21 cellular contexts compared by ENCODE assay signal in the genomic region with DNA sequence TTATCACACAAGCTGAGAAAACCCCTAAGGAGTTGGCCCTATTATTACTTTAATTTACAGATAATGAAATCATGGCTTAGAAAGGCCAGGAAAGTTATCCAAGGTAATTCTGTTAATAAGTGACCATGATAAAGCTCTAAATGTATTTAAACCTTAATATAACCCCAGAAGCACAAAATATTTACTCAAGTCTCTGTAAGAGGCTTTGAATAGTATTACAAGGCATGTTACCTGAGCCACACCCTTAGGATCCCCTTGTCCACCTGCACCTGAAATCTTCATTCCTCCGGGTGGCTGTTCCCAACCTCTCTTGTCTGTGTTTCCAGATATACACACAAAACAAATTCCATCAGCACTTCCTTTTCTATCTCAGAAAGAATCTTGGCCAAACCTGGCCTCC.
DNase-seq lines count a peak whose midpoint lies in the region; ATAC-seq and TF ChIP-seq lines count a peak whose summit lies in the region.
"Had no signal": no experiment of that assay in that cellular context is flagged by ENCODE, and none has a peak within 500 bp of the region (broad histone marks: within the 10 kb centered on the region; RNA-seq: fewer than 3 reads in every experiment).

No MANE protein-coding gene starts in this region.

- no peaks in the 10 kb centered on the region for H3K9me3 ChIP-seq in cardiac muscle cell (ENCODE audit: low read depth)
- H3K9me3 ChIP-seq in left lung: no peaks in the 10 kb centered on the region
- H3K9me3 ChIP-seq in upper lobe of right lung: no peaks in the 10 kb centered on the region
- H3K9me3 ChIP-seq: A549; BLaER1 treated with 17β-estradiol and CSF1 and Interleukin-3, amounts not matched to agents 10 nM and 100 nM had no signal

- H3K27ac ChIP-seq in cardiac muscle cell (peak overlapping the region; percentile 46), left lung (no peak overlapping the region), upper lobe of right lung (no peak overlapping the region)
- H3K27ac ChIP-seq: 22Rv1; A549; BLaER1 treated with 17β-estradiol and CSF1 and Interleukin-3, amounts not matched to agents 10 nM and 100 nM; C4-2B had no signal

- peaks cover 14% of the 10 kb centered on the region for H3K4me1 ChIP-seq in cardiac muscle cell (ENCODE audit: low read depth)
- H3K4me1 ChIP-seq in left lung: no peaks in the 10 kb centered on the region
- H3K4me1 ChIP-seq in upper lobe of right lung: no peaks in the 10 kb centered on the region
- H3K4me1 ChIP-seq: A549 had no signal

- TF ChIP-seq CTCF in cardiac muscle cell (IDR thresholded peaks at IDR 0.05; ENCODE audit: low read depth, low read length) (no peak), left lung (IDR thresholded peaks at IDR 0.05) (no peak), upper lobe of right lung (IDR thresholded peaks at IDR 0.05) (no peak)

- DNase-seq in cardiac muscle cell (ENCODE audit: low read depth in 1 of 2, low spot score in 1 of 2): no peak
- DNase-seq in Right ventricle myocardium inferior (ENCODE audit: missing footprints): no peak
- peak in 1 of 2 donors; percentile 31 for DNase-seq in left lung
- no peak for DNase-seq in upper lobe of right lung
- no peak for DNase-seq in NCI-H1417 (lab: John Stamatoyannopoulos, UW)
- no peak for DNase-seq in NOMO-1 treated with dmso at 0.1 percent for 144 hours (lab: John Stamatoyannopoulos, UW; ENCODE audit: unreplicated experiment)
- DNase-seq: AML-193; CD4-positive, alpha-beta T cell; CD8-positive, alpha-beta T cell; DMS 273 treated with DMSO at 0.1 percent for 48 hours; DMS153; DMS53; DMS79; DND-41; EL; GDM1 had no signal

- H3K27me3 ChIP-seq in cardiac muscle cell (no peaks in the 10 kb centered on the region), left lung (no peaks in the 10 kb centered on the region), upper lobe of right lung (no peaks in the 10 kb centered on the region)
- H3K27me3 ChIP-seq: BLaER1 treated with 17β-estradiol and CSF1 and Interleukin-3, amounts not matched to agents 10 nM and 100 nM had no signal

- H3K4me3 ChIP-seq in cardiac muscle cell (no peak overlapping the region), left lung (no peak overlapping the region), upper lobe of right lung (no peak overlapping the region)
- H3K4me3 ChIP-seq: A549; BLaER1 treated with 17β-estradiol and CSF1 and Interleukin-3, amounts not matched to agents 10 nM and 100 nM; GM12878 had no signal

- intact Hi-C loops in Right ventricle myocardium inferior (cut with DNase I): no loop called here
- intact Hi-C loops in left lung (cut with DNase I): no loop called here
- intact Hi-C loops in upper lobe of right lung (cut with DNase I): no loop called here

- H3K36me3 ChIP-seq in cardiac muscle cell: no peaks in the 10 kb centered on the region
- no peaks in the 10 kb centered on the region for H3K36me3 ChIP-seq in left lung
- H3K36me3 ChIP-seq in upper lobe of right lung: no peaks in the 10 kb centered on the region
- H3K36me3 ChIP-seq: BLaER1 treated with 17β-estradiol and CSF1 and Interleukin-3, amounts not matched to agents 10 nM and 100 nM had no signal

- ATAC-seq in Right ventricle myocardium inferior (no peak), left lung (peak; percentile 92), upper lobe of right lung (peak; percentile 13)
- ATAC-seq: A549; CD8-positive, alpha-beta T cell; GM12878 had no signal
